1 cellular context compared by ENCODE assay signal in genomic region chr11:74011360-74012071, GRCh38.
TF ChIP-seq lines count a peak whose summit lies in the region.

No MANE protein-coding gene starts in this region.

TF ChIP-seq in K562, 482 proteins besides CTCF, POLR2A, EP300 and RAD21 (continued from another document and continues in another):
- TF ChIP-seq GTF2E2 (tag; IDR thresholded peaks at IDR 0.05) (no peak), FUS (optimal IDR thresholded peaks at IDR 0.05; ENCODE audit: low read depth, low read length) (no peak), DMBX1 (CRISPR knock-in tag; IDR thresholded peaks at IDR 0.05; ENCODE audit: borderline replicate concordance) (peak; percentile 96), CREB3 (tag; conservative IDR thresholded peaks at IDR 0.05; ENCODE audit: low read depth) (peak; percentile 79; the same call in 1 of the 2 replicates), MXI1 (IDR thresholded peaks at IDR 0.05; ENCODE audit: low read depth, low read length) (peak; percentile 82; the same call in 1 of the 2 replicates), POLR2AphosphoS2 (IDR thresholded peaks at IDR 0.05; ENCODE audit: low read length) (no peak), MEF2D (tag; conservative IDR thresholded peaks at IDR 0.05; ENCODE audit: low read depth) (peak; percentile 85; the same call in 1 of the 2 replicates), TOE1 (IDR thresholded peaks at IDR 0.05; ENCODE audit: borderline replicate concordance) (peak; percentile 77), TOE1 (CRISPR knock-in tag; IDR thresholded peaks at IDR 0.05; ENCODE audit: borderline replicate concordance, low read depth) (no peak), BHLHE40 (IDR thresholded peaks at IDR 0.05; ENCODE audit: low read length) (peak; percentile 78), NR4A1 (CRISPR knock-in tag; IDR thresholded peaks at IDR 0.05) (0 out of 2 replicates have a peak, but pooled peaks have one; percentile 22), NR4A1 (tag; IDR thresholded peaks at IDR 0.05) (peak; percentile 90), ZNF23 (CRISPR knock-in tag; IDR thresholded peaks at IDR 0.05) (no peak), FOSL1 (tag; conservative IDR thresholded peaks at IDR 0.05) (peak; percentile 63), HOMEZ (CRISPR knock-in tag; IDR thresholded peaks at IDR 0.05) (peak; percentile 84; the same call in 1 of the 2 replicates), SRSF9 (IDR thresholded peaks at IDR 0.05; ENCODE audit: borderline replicate concordance, low read depth, low read length) (no peak), ZNF589 (CRISPR knock-in tag; IDR thresholded peaks at IDR 0.05; ENCODE audit: low read depth) (peak; percentile 96), ARID1B (IDR thresholded peaks at IDR 0.05) (peak; percentile 99), TFAM (CRISPR knock-in tag; conservative IDR thresholded peaks at IDR 0.05) (no peak), RREB1 (CRISPR knock-in tag; IDR thresholded peaks at IDR 0.05) (peak; percentile 86), TRIM28 (IDR thresholded peaks at IDR 0.05) (peak; percentile 81; the same call in 1 of the 2 replicates), SRF (CRISPR knock-in tag; IDR thresholded peaks at IDR 0.05) (no peak; a peak in 1 of 4 replicates), PHTF2 (CRISPR knock-in tag; IDR thresholded peaks at IDR 0.05) (no peak), UBTF (IDR thresholded peaks at IDR 0.05; ENCODE audit: borderline replicate concordance in 1 of 2, low read depth in 2 of 2, low read length in 2 of 2) (peak in 1 of 2 experiments; percentile 74; a peak in 1 of 4 replicates), THRAP3 (IDR thresholded peaks at IDR 0.05; ENCODE audit: borderline replicate concordance) (no peak), ZNF174 (CRISPR knock-in tag; IDR thresholded peaks at IDR 0.05) (no peak), RBFOX2 (IDR thresholded peaks at IDR 0.05; ENCODE audit: low read depth, low read length) (peak; percentile 60), PHB2 (IDR thresholded peaks at IDR 0.05; ENCODE audit: low read depth) (peak; percentile 93), CBX1 (IDR thresholded peaks at IDR 0.05; ENCODE audit: low read depth) (peak; percentile 86), ZNF121 (CRISPR knock-in tag; conservative IDR thresholded peaks at IDR 0.05) (no peak), MAFG (tag; conservative IDR thresholded peaks at IDR 0.05) (peak; percentile 15; the same call in 1 of the 2 replicates), CBFA2T3 (IDR thresholded peaks at IDR 0.05) (peak; percentile 99), RBBP5 (IDR thresholded peaks at IDR 0.05; ENCODE audit: borderline replicate concordance, insufficient read depth, low read length, poor library complexity, severe bottlenecking) (peak; percentile 61), ADNP (tag; IDR thresholded peaks at IDR 0.05) (peak; percentile 84), MIER1 (IDR thresholded peaks at IDR 0.05; ENCODE audit: low read depth) (no peak), MXD1 (CRISPR knock-in tag; IDR thresholded peaks at IDR 0.05; ENCODE audit: borderline replicate concordance, poor library complexity, severe bottlenecking) (peak; percentile 13), E2F4 (CRISPR knock-in tag; IDR thresholded peaks at IDR 0.05; ENCODE audit: low read depth) (no peak), HDAC6 (IDR thresholded peaks at IDR 0.05; ENCODE audit: low read depth, low read length) (no peak), ZNF695 (CRISPR knock-in tag; IDR thresholded peaks at IDR 0.05) (no peak), RBM34 (IDR thresholded peaks at IDR 0.05; ENCODE audit: borderline replicate concordance, insufficient read depth, low read length) (no peak), E2F5 (CRISPR knock-in tag; IDR thresholded peaks at IDR 0.05) (peak; percentile 64; the same call in 1 of the 2 replicates), ASH1L (IDR thresholded peaks at IDR 0.05; ENCODE audit: borderline replicate concordance, low read depth, partially characterized antibody) (peak; percentile 34), GABPB1 (CRISPR knock-in tag; IDR thresholded peaks at IDR 0.05) (peak; percentile 62), ZNF609 (CRISPR knock-in tag; IDR thresholded peaks at IDR 0.05; ENCODE audit: borderline replicate concordance) (peak; percentile 96; the same call in 1 of the 2 replicates), E2F1 (CRISPR knock-in tag; IDR thresholded peaks at IDR 0.05) (no peak), KLF6 (CRISPR knock-in tag; IDR thresholded peaks at IDR 0.05; ENCODE audit: borderline replicate concordance) (peak; percentile 81; the same call in 1 of the 2 replicates)
